ENCODE assay signal across 15 cellular contexts in genomic region chr5:147393866-147394265, GRCh38.
DNase-seq lines count a peak whose midpoint lies in the region; ATAC-seq and TF ChIP-seq lines count a peak whose summit lies in the region.
"Had no signal": no experiment of that assay in that cellular context is flagged by ENCODE, and none has a peak within 500 bp of the region (broad histone marks: within the 10 kb centered on the region; RNA-seq: fewer than 3 reads in every experiment).

No MANE protein-coding gene starts in this region.

- 75% methylated on average over 12 of the region's 12 CpGs for WGBS in esophagus muscularis mucosa

- DNase-seq in cardiac muscle cell (ENCODE audit: low read depth in 1 of 2, low spot score in 1 of 2), result no peak
- no peak for DNase-seq in cardiac septum (ENCODE audit: low spot score)
- no peak for DNase-seq in Panc1 (ENCODE audit: low read depth, low spot score)
- DNase-seq in esophagus muscularis mucosa (ENCODE audit: extremely low spot score), result no peak
- no peak for DNase-seq in NCI-H2029 (lab: John Stamatoyannopoulos, UW)
- DNase-seq in NCI-H1436 treated with DMSO at 0.1 percent for 48 hours (lab: John Stamatoyannopoulos, UW), result no peak
- DNase-seq: effector memory CD4-positive, alpha-beta T cell; mesenchymal stem cell; MV-4-11; NCI-H446 treated with DMSO at 0.1 percent for 48 hours; SHP77; stimulated activated CD4-positive, alpha-beta T cell treated with anti-CD3 and anti-CD28 coated beads, Interleukin-4, amount 100 ng/mL, for 1 hour; stimulated activated naive CD4-positive, alpha-beta T cell had no signal

- H3K9ac ChIP-seq in stomach smooth muscle (ENCODE audit: low read length in 2 of 2), result no peak overlapping the region

- POLR2A ChIA-PET in Panc1 (lab: Charles Lee), result no interaction called here

- CTCF ChIA-PET in Panc1 (lab: Charles Lee), result no interaction called here

- H3K4me3 ChIP-seq in cardiac muscle cell, result no peak overlapping the region
- H3K4me3 ChIP-seq in Panc1 (ENCODE audit: low read depth in 2 of 2, low read length in 2 of 2), result no peak overlapping the region
- H3K4me3 ChIP-seq in esophagus muscularis mucosa, result no peak overlapping the region
- no peak overlapping the region for H3K4me3 ChIP-seq in stomach smooth muscle (ENCODE audit: low read length in 2 of 2)

- intact Hi-C loops in cardiac septum (cut with DNase I) (loop anchor here (5.0 kb wide), 1 partner anchor 163 kb away; no protein-coding TSS in a partner anchor), Panc1 (cut with micrococcal nuclease; ENCODE audit: unreplicated experiment) (no loop called here), esophagus muscularis mucosa (cut with DNase I) (loop anchor here (5.0 kb wide), 1 partner anchor 168 kb away; no protein-coding TSS in a partner anchor)

- TF ChIP-seq CTCF in cardiac muscle cell (IDR thresholded peaks at IDR 0.05; ENCODE audit: low read depth, low read length) (peak; percentile 51), Panc1 (IDR thresholded peaks at IDR 0.05) (peak; percentile 42), esophagus muscularis mucosa (IDR thresholded peaks at IDR 0.05) (peak; percentile 37 to 52 (median 41))

- peaks cover 24% of the 10 kb centered on the region for H3K4me1 ChIP-seq in cardiac muscle cell (ENCODE audit: low read depth)
- H3K4me1 ChIP-seq in Panc1 (ENCODE audit: control insufficient read depth, insufficient read depth, low read length), result no peaks in the 10 kb centered on the region
- H3K4me1 ChIP-seq in esophagus muscularis mucosa, result peaks cover 0 to 51% (median 33%) of the 10 kb centered on the region in 4 donors
- H3K4me1 ChIP-seq in stomach smooth muscle (ENCODE audit: control insufficient read depth, insufficient read depth, low read length), result peaks cover 17% of the 10 kb centered on the region

- peak overlapping the region; percentile 58 for H3K27ac ChIP-seq in cardiac muscle cell
- H3K27ac ChIP-seq in Panc1 (ENCODE audit: low read length), result no peak overlapping the region
- H3K27ac ChIP-seq in esophagus muscularis mucosa (replicated peaks in 1 of 4), result peak overlapping the region; percentile 9 to 69 (median 59)
- H3K27ac ChIP-seq in stomach smooth muscle (ENCODE audit: low read length), result peak overlapping the region; percentile 41

- in situ Hi-C loops in Panc1 (cut with HindIII; ENCODE audit: low pct_unique_long_range_greater_than_20kb, low sequenced_read_pairs), result no loop called here

- BruUV-seq in Panc1 (replicated peaks; lab: Mats Ljungman, UMichigan), result no TSS peak

- ATAC-seq in Panc1 (no peak), HG03095 (IDR thresholded peaks at IDR 0.05; ENCODE audit: unreplicated experiment) (no peak)

- no peak for TF ChIP-seq EP300 in esophagus muscularis mucosa (IDR thresholded peaks at IDR 0.05)

- no peaks in the 10 kb centered on the region for H3K27me3 ChIP-seq in cardiac muscle cell
- H3K27me3 ChIP-seq in Panc1 (ENCODE audit: control insufficient read depth, insufficient read depth, low read length), result no peaks in the 10 kb centered on the region
- no peaks in the 10 kb centered on the region for H3K27me3 ChIP-seq in esophagus muscularis mucosa
- no peaks in the 10 kb centered on the region for H3K27me3 ChIP-seq in stomach smooth muscle (ENCODE audit: control insufficient read depth in 1 of 2, insufficient read depth in 2 of 2, low read length in 2 of 2)

- TF ChIP-seq POLR2A in esophagus muscularis mucosa (IDR thresholded peaks at IDR 0.05; ENCODE audit: low read depth), result no peak

- H3K36me3 ChIP-seq in cardiac muscle cell (peaks cover 17% of the 10 kb centered on the region), Panc1 (ENCODE audit: control insufficient read depth, insufficient read depth, low read length) (no peaks in the 10 kb centered on the region), esophagus muscularis mucosa (peaks cover 40 to 76% (median 59%) of the 10 kb centered on the region in 4 donors), stomach smooth muscle (ENCODE audit: control insufficient read depth in 2 of 2, insufficient read depth in 2 of 2, low read length in 2 of 2) (peaks cover 57 to 58% of the 10 kb centered on the region in 2 donors)

- H3K9me3 ChIP-seq in cardiac muscle cell (ENCODE audit: low read depth), result no peaks in the 10 kb centered on the region
- no peaks in the 10 kb centered on the region for H3K9me3 ChIP-seq in Panc1 (ENCODE audit: control insufficient read depth, insufficient read depth, low read depth, low read length)
- H3K9me3 ChIP-seq in esophagus muscularis mucosa, result no peaks in the 10 kb centered on the region
- no peaks in the 10 kb centered on the region for H3K9me3 ChIP-seq in stomach smooth muscle (ENCODE audit: control insufficient read depth in 2 of 2, low read length in 2 of 2)
